Comparison of ENCODE assay signal across 9 cellular contexts in the genomic region with DNA sequence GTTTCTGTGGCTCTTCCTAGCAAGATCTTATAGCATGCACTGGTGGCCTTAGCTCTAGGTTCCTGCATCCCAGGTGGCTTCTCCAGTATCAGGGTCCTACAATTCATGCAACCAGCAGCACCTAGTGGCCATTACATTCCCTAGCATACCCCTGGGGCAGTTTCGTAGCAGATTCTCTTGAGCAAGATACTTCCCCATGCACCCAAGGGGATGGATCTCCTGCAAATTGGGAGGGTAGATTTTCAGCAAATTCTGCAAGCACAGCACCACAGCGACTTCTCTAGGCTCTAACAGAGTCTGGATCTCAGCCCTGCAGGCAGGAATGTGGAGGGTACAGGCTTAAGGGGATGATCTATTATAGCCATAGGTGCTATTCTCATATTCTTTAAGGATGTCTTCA. TPM values are rescaled to one million over a fixed set of nuclear protein-coding genes. Genes with fewer than 3 reads are reported as not detected.
DNase-seq lines count a peak whose midpoint lies in the region; ATAC-seq and TF ChIP-seq lines count a peak whose summit lies in the region.
"Had no signal": no experiment of that assay in that cellular context is flagged by ENCODE, and none has a peak within 500 bp of the region (broad histone marks: within the 10 kb centered on the region; RNA-seq: fewer than 3 reads in every experiment).

No MANE protein-coding gene starts in this region.

- H3K4me3 Mint-ChIP-seq in activated T-cell treated with anti-CD3 and anti-CD28 coated beads, Interleukin-2, amount 50 U/mL, for 72 hours: no peak overlapping the region
- H3K4me3 Mint-ChIP-seq in activated T-cell treated with anti-CD3 and anti-CD28 coated beads, Interleukin-2, amount 50 U/mL, for 4 hours: no peak overlapping the region
- H3K4me3 Mint-ChIP-seq: brain had no signal

- TF ChIP-seq POLR2A in Peyer's patch (IDR thresholded peaks at IDR 0.05): no peak

- H3K36me3 Mint-ChIP-seq in activated T-cell treated with anti-CD3 and anti-CD28 coated beads, Interleukin-2, amount 50 U/mL, for 72 hours (ENCODE audit: insufficient read depth in 2 of 2): peaks cover 4 to 5% of the 10 kb centered on the region in 2 donors
- peaks cover 34% of the 10 kb centered on the region for H3K36me3 Mint-ChIP-seq in activated T-cell treated with anti-CD3 and anti-CD28 coated beads, Interleukin-2, amount 50 U/mL, for 4 hours (ENCODE audit: insufficient read depth)

- no peaks in the 10 kb centered on the region for H3K27me3 ChIP-seq in Peyer's patch
- no peaks in the 10 kb centered on the region for H3K27me3 ChIP-seq in hepatocyte

- H3K79me2 ChIP-seq in hepatocyte: no peaks in the 10 kb centered on the region

- H3K9me3 ChIP-seq in Peyer's patch (no peaks in the 10 kb centered on the region), hepatocyte (ENCODE audit: low read depth) (no peaks in the 10 kb centered on the region)

- WGBS in hepatocyte (ENCODE audit: low lambda C conversion rate, missing lambda C conversion rate): 27% methylated on average over 2 of the region's 2 CpGs

- H3K27ac Mint-ChIP-seq in activated T-cell treated with anti-CD3 and anti-CD28 coated beads, Interleukin-2, amount 50 U/mL, for 72 hours: no peak overlapping the region
- H3K27ac Mint-ChIP-seq: brain had no signal

- no peak overlapping the region for H3K4me2 ChIP-seq in hepatocyte

- H4K20me1 ChIP-seq in hepatocyte (ENCODE audit: insufficient read depth, poor library complexity, severe bottlenecking): no peaks in the 10 kb centered on the region

- no peak for DNase-seq in activated T-cell treated with anti-CD3 and anti-CD28 coated beads, Interleukin-2, amount 50 U/mL, for 72 hours
- DNase-seq in activated T-cell treated with anti-CD3 and anti-CD28 coated beads, Interleukin-2, amount 50 U/mL, for 4 hours: no peak
- peak in 1 of 3 donors; percentile 65 for DNase-seq in Peyer's patch
- DNase-seq in hepatocyte (ENCODE audit: low spot score): peak; percentile 53
- DNase-seq in stimulated activated CD4-positive, alpha-beta T cell treated with anti-CD3 and anti-CD28 coated beads, Interleukin-4, amount 100 ng/mL, for 24 hours: no peak
- DNase-seq in DMS79 (lab: John Stamatoyannopoulos, UW): no peak
- DNase-seq in NCI-H446 (lab: John Stamatoyannopoulos, UW): no peak

- H3K27me3 Mint-ChIP-seq in activated T-cell treated with anti-CD3 and anti-CD28 coated beads, Interleukin-2, amount 50 U/mL, for 72 hours (ENCODE audit: low read depth): no peaks in the 10 kb centered on the region
- no peaks in the 10 kb centered on the region for H3K27me3 Mint-ChIP-seq in activated T-cell treated with anti-CD3 and anti-CD28 coated beads, Interleukin-2, amount 50 U/mL, for 4 hours (ENCODE audit: low read depth)

- H3K27ac ChIP-seq in Peyer's patch (no peak overlapping the region), hepatocyte (no peak overlapping the region)

- no peak overlapping the region for H2AFZ ChIP-seq in hepatocyte

- no peaks in the 10 kb centered on the region for H3K9me2 ChIP-seq in hepatocyte (replicated peaks; ENCODE audit: insufficient read depth)

- TF ChIP-seq CTCF in Peyer's patch (IDR thresholded peaks at IDR 0.05): peak in 4 of 6 experiments; percentile 28 to 72 (median 50)
- peak; percentile 43 for TF ChIP-seq CTCF in hepatocyte (IDR thresholded peaks at IDR 0.05; ENCODE audit: poor library complexity)

- H3K4me3 ChIP-seq in Peyer's patch: no peak overlapping the region
- H3K4me3 ChIP-seq in hepatocyte: no peak overlapping the region

- no peaks in the 10 kb centered on the region for H3K4me1 Mint-ChIP-seq in activated T-cell treated with anti-CD3 and anti-CD28 coated beads, Interleukin-2, amount 50 U/mL, for 72 hours (ENCODE audit: low read depth)
- no peaks in the 10 kb centered on the region for H3K4me1 Mint-ChIP-seq in activated T-cell treated with anti-CD3 and anti-CD28 coated beads, Interleukin-2, amount 50 U/mL, for 4 hours (ENCODE audit: low read depth)
- H3K4me1 Mint-ChIP-seq: brain had no signal

- ATAC-seq in activated T-cell treated with anti-CD3 and anti-CD28 coated beads, Interleukin-2, amount 50 U/mL, for 72 hours (replicated peaks in 1 of 2): peak; percentile 29 to 42
- no peak for ATAC-seq in activated T-cell treated with anti-CD3 and anti-CD28 coated beads, Interleukin-2, amount 50 U/mL, for 4 hours
- ATAC-seq in HG02763 (IDR thresholded peaks at IDR 0.05; ENCODE audit: unreplicated experiment): peak; percentile 57

- H3K36me3 ChIP-seq in Peyer's patch: no peaks in the 10 kb centered on the region
- H3K36me3 ChIP-seq in hepatocyte (replicated peaks; ENCODE audit: insufficient read depth, low read depth): no peaks in the 10 kb centered on the region

- no peaks in the 10 kb centered on the region for H3K9me3 Mint-ChIP-seq in activated T-cell treated with anti-CD3 and anti-CD28 coated beads, Interleukin-2, amount 50 U/mL, for 72 hours
- H3K9me3 Mint-ChIP-seq in activated T-cell treated with anti-CD3 and anti-CD28 coated beads, Interleukin-2, amount 50 U/mL, for 4 hours: no peaks in the 10 kb centered on the region

- H3K4me1 ChIP-seq in Peyer's patch (no peaks in the 10 kb centered on the region), hepatocyte (ENCODE audit: insufficient read depth) (no peaks in the 10 kb centered on the region)

RNA-seq across cellular contexts. Expression of gene SLC9B1, which starts 13.1 kb away (rescaled TPM):
- total RNA-seq in activated T-cell treated with anti-CD3 and anti-CD28 coated beads, Interleukin-2, amount 50 U/mL, for 72 hours: 1 to 10 TPM; 2.5 to 3.4 TPM
- under 1 TPM; 0.47 to 0.68 (median 0.56) TPM for total RNA-seq in activated T-cell treated with anti-CD3 and anti-CD28 coated beads, Interleukin-2, amount 50 U/mL, for 4 hours
- total RNA-seq in Peyer's patch (under 1 TPM in 1 of 4 donors, not detected in 3; 0.40 TPM), hepatocyte (not detected in 2 replicates)
- not detected in 2 replicates for polyA plus RNA-seq in hepatocyte

RNA-seq across cellular contexts. Expression of gene SLC9B2, which starts 44.0 kb away (rescaled TPM):
- total RNA-seq in activated T-cell treated with anti-CD3 and anti-CD28 coated beads, Interleukin-2, amount 50 U/mL, for 72 hours: 10 to 100 TPM; 22.5 to 24.5 TPM
- total RNA-seq in activated T-cell treated with anti-CD3 and anti-CD28 coated beads, Interleukin-2, amount 50 U/mL, for 4 hours: 10 to 100 TPM; 41.7 to 47.0 (median 44.4) TPM
- 10 to 100 TPM in 2 of 4 donors, 1 to 10 TPM in 2; 1.1 to 19.0 (median 7.8) TPM for total RNA-seq in Peyer's patch
- total RNA-seq in hepatocyte: 15.7 and 20.5 TPM in 2 replicates
- polyA plus RNA-seq in hepatocyte: 13.8 and 14.5 TPM in 2 replicates

Comparison
In these comparisons a context has a peak if more than half of its experiments do, and no peak if none do; other contexts are left out.
1. ATAC-seq: peak in activated T-cell treated with anti-CD3 and anti-CD28 coated beads, Interleukin-2, amount 50 U/mL, for 72 hours (2 of 2) and HG02763 (single experiment); none in activated T-cell treated with anti-CD3 and anti-CD28 coated beads, Interleukin-2, amount 50 U/mL, for 4 hours (0 of 2).